ENCODE assay signal across 1 cellular context in genomic region chr14:24058260-24058950, GRCh38.
TF ChIP-seq lines count a peak whose summit lies in the region.

No MANE protein-coding gene starts in this region.

TF ChIP-seq in HepG2, 621 proteins besides CTCF, POLR2A, EP300 and RAD21 (continued from another document and continues in another):
- TF ChIP-seq GMEB1 (CRISPR knock-in tag; IDR thresholded peaks at IDR 0.05; ENCODE audit: borderline replicate concordance) (no peak), NR0B2 (CRISPR knock-in tag; IDR thresholded peaks at IDR 0.05) (no peak), ZNF616 (CRISPR knock-in tag; IDR thresholded peaks at IDR 0.05; ENCODE audit: low read depth) (peak; percentile 82; the same call in 1 of the 2 replicates), ZMAT3 (CRISPR knock-in tag; conservative IDR thresholded peaks at IDR 0.05) (0 out of 2 replicates have a peak, but pooled peaks have one; percentile 45), NR2C2 (CRISPR knock-in tag; IDR thresholded peaks at IDR 0.05; ENCODE audit: borderline replicate concordance) (no peak), DR1 (CRISPR knock-in tag; IDR thresholded peaks at IDR 0.05) (no peak), ZNF660 (CRISPR knock-in tag; IDR thresholded peaks at IDR 0.05; ENCODE audit: borderline replicate concordance, low read depth) (no peak), PRPF4 (IDR thresholded peaks at IDR 0.05; ENCODE audit: low read depth, low read length, poor library complexity, severe bottlenecking) (no peak), RXRB (CRISPR knock-in tag; IDR thresholded peaks at IDR 0.05; ENCODE audit: borderline replicate concordance) (peak; percentile 75; the same call in 1 of the 2 replicates), ZNF839 (CRISPR knock-in tag; IDR thresholded peaks at IDR 0.05; ENCODE audit: borderline replicate concordance) (no peak; the same call in 1 of the 2 replicates), JUNB (CRISPR knock-in tag; IDR thresholded peaks at IDR 0.05; ENCODE audit: borderline replicate concordance) (no peak), ZNF441 (CRISPR knock-in tag; IDR thresholded peaks at IDR 0.05; ENCODE audit: borderline replicate concordance) (no peak), NCOA5 (CRISPR knock-in tag; IDR thresholded peaks at IDR 0.05) (no peak), HOXD1 (CRISPR knock-in tag; IDR thresholded peaks at IDR 0.05) (no peak), FOXM1 (CRISPR knock-in tag; IDR thresholded peaks at IDR 0.05) (no peak), LCORL (IDR thresholded peaks at IDR 0.05) (no peak), LCORL (CRISPR knock-in tag; IDR thresholded peaks at IDR 0.05) (peak; percentile 82), ZNF597 (CRISPR knock-in tag; IDR thresholded peaks at IDR 0.05) (no peak), HDAC2 (CRISPR knock-in tag; IDR thresholded peaks at IDR 0.05) (peak; percentile 45; the same call in 1 of the 2 replicates), PAF1 (CRISPR knock-in tag; IDR thresholded peaks at IDR 0.05) (peak; percentile 58; the same call in 1 of the 2 replicates), ZNF235 (CRISPR knock-in tag; IDR thresholded peaks at IDR 0.05; ENCODE audit: borderline replicate concordance) (no peak), KDM3A (CRISPR knock-in tag; IDR thresholded peaks at IDR 0.05; ENCODE audit: low read depth) (peak; percentile 82; the same call in 1 of the 2 replicates), GATAD1 (CRISPR knock-in tag; IDR thresholded peaks at IDR 0.05) (0 out of 2 replicates have a peak, but pooled peaks have one; percentile 57), RORA (CRISPR knock-in tag; IDR thresholded peaks at IDR 0.05) (no peak), GFI1 (CRISPR knock-in tag; IDR thresholded peaks at IDR 0.05; ENCODE audit: borderline replicate concordance) (no peak), ELF4 (CRISPR knock-in tag; IDR thresholded peaks at IDR 0.05; ENCODE audit: borderline replicate concordance) (no peak), MZF1 (CRISPR knock-in tag; IDR thresholded peaks at IDR 0.05; ENCODE audit: borderline replicate concordance) (no peak), ZNF563 (CRISPR knock-in tag; IDR thresholded peaks at IDR 0.05) (no peak; the same call in 1 of the 2 replicates), ZNF570 (CRISPR knock-in tag; IDR thresholded peaks at IDR 0.05; ENCODE audit: borderline replicate concordance) (no peak), GZF1 (CRISPR knock-in tag; IDR thresholded peaks at IDR 0.05) (no peak), IRX3 (CRISPR knock-in tag; IDR thresholded peaks at IDR 0.05; ENCODE audit: borderline replicate concordance, low read depth) (no peak), SETDB1 (CRISPR knock-in tag; IDR thresholded peaks at IDR 0.05; ENCODE audit: borderline replicate concordance) (0 out of 2 replicates have a peak, but pooled peaks have one; percentile 46), ZNF678 (CRISPR knock-in tag; IDR thresholded peaks at IDR 0.05) (no peak), ATF1 (CRISPR knock-in tag; IDR thresholded peaks at IDR 0.05) (no peak), KDM6A (CRISPR knock-in tag; IDR thresholded peaks at IDR 0.05; ENCODE audit: low read depth) (no peak; the same call in 1 of the 2 replicates), SRF (IDR thresholded peaks at IDR 0.05; ENCODE audit: low read depth, low read length) (no peak), PATZ1 (CRISPR knock-in tag; IDR thresholded peaks at IDR 0.05) (peak; percentile 42; the same call in 1 of the 2 replicates), ZNF460 (CRISPR knock-in tag; IDR thresholded peaks at IDR 0.05; ENCODE audit: borderline replicate concordance) (no peak), ZNF296 (CRISPR knock-in tag; conservative IDR thresholded peaks at IDR 0.05) (no peak), ETS1 (CRISPR knock-in tag; IDR thresholded peaks at IDR 0.05) (no peak), SP1 (IDR thresholded peaks at IDR 0.05) (no peak), SP1 (CRISPR knock-in tag; IDR thresholded peaks at IDR 0.05) (peak; percentile 18; the same call in 1 of the 2 replicates), CSRNP2 (CRISPR knock-in tag; conservative IDR thresholded peaks at IDR 0.05; ENCODE audit: low read depth) (no peak), ZNF432 (CRISPR knock-in tag; IDR thresholded peaks at IDR 0.05; ENCODE audit: borderline replicate concordance) (no peak), BRF2 (CRISPR knock-in tag; IDR thresholded peaks at IDR 0.05) (no peak), ZNF546 (CRISPR knock-in tag; conservative IDR thresholded peaks at IDR 0.05) (no peak), ATM (IDR thresholded peaks at IDR 0.05; ENCODE audit: borderline replicate concordance) (no peak), ZNF552 (CRISPR knock-in tag; IDR thresholded peaks at IDR 0.05; ENCODE audit: borderline replicate concordance) (no peak), ZBTB39 (CRISPR knock-in tag; IDR thresholded peaks at IDR 0.05) (no peak), CCDC6 (CRISPR knock-in tag; IDR thresholded peaks at IDR 0.05) (no peak), ZNF256 (CRISPR knock-in tag; conservative IDR thresholded peaks at IDR 0.05) (no peak), NR3C1 (CRISPR knock-in tag; IDR thresholded peaks at IDR 0.05) (no peak), ZNF124 (CRISPR knock-in tag; IDR thresholded peaks at IDR 0.05) (0 out of 2 replicates have a peak, but pooled peaks have one; percentile 76), BCL3 (CRISPR knock-in tag; IDR thresholded peaks at IDR 0.05) (no peak), GPBP1L1 (CRISPR knock-in tag; IDR thresholded peaks at IDR 0.05) (no peak), GABPB1 (CRISPR knock-in tag; IDR thresholded peaks at IDR 0.05) (peak; percentile 53; the same call in 1 of the 2 replicates), YEATS2 (CRISPR knock-in tag; IDR thresholded peaks at IDR 0.05; ENCODE audit: borderline replicate concordance) (peak; percentile 83; the same call in 1 of the 2 replicates), HNF4A (CRISPR knock-in tag; IDR thresholded peaks at IDR 0.05) (no peak), ZBTB20 (CRISPR knock-in tag; IDR thresholded peaks at IDR 0.05; ENCODE audit: borderline replicate concordance, low read depth) (no peak)
